In genomic region chr12:91985002-91985767, GRCh38 we compare ENCODE assay signal across 17 cellular contexts.
DNase-seq lines count a peak whose midpoint lies in the region; TF ChIP-seq lines count a peak whose summit lies in the region.
"Had no signal": no experiment of that assay in that cellular context is flagged by ENCODE, and none has a peak within 500 bp of the region (broad histone marks: within the 10 kb centered on the region; RNA-seq: fewer than 3 reads in every experiment).

No MANE protein-coding gene starts in this region.

- peaks cover 23% of the 10 kb centered on the region for H3F3A ChIP-seq in GM23248 (ENCODE audit: insufficient read depth)

- peak overlapping the region; percentile 35; the same call in 1 of the 2 replicates for H3K9ac ChIP-seq in GM23248
- H3K9ac ChIP-seq: BLaER1 treated with 17β-estradiol and CSF1 and Interleukin-3, amounts not matched to agents 10 nM and 100 nM had no signal

- no peaks in the 10 kb centered on the region for H3K36me3 Mint-ChIP-seq in mesothelial cell of epicardium
- H3K36me3 Mint-ChIP-seq: stimulated activated naive B cell treated with anti-CD40 and anti-IgM and Interleukin-4, amounts not matched to agents 10 μg/mL and 1 μg/mL and 100 μg/mL, for 72 hours; WTC11 had no signal

- H3K27ac Mint-ChIP-seq in mesothelial cell of epicardium = peak overlapping the region; percentile 58
- H3K27ac Mint-ChIP-seq: WTC11 had no signal

- H3K9me3 Mint-ChIP-seq in mesothelial cell of epicardium = no peaks in the 10 kb centered on the region
- H3K9me3 Mint-ChIP-seq: activated T-cell treated with anti-CD3 and anti-CD28 coated beads, Interleukin-2, amount 50 U/mL, for 4 hours; stimulated activated naive B cell treated with anti-CD40 and anti-IgM and Interleukin-4, amounts not matched to agents 10 μg/mL and 1 μg/mL and 100 μg/mL, for 72 hours; WTC11 had no signal

- peak overlapping the region; percentile 49 for H2AFZ ChIP-seq in GM23248

- H3K79me2 ChIP-seq in GM23248 (ENCODE audit: insufficient read depth) = no peaks in the 10 kb centered on the region

- peaks cover 50% of the 10 kb centered on the region for H3K4me1 Mint-ChIP-seq in mesothelial cell of epicardium
- H3K4me1 Mint-ChIP-seq: stimulated activated naive B cell treated with anti-CD40 and anti-IgM and Interleukin-4, amounts not matched to agents 10 μg/mL and 1 μg/mL and 100 μg/mL, for 72 hours had no signal

- peaks cover 28% of the 10 kb centered on the region for H3K4me1 ChIP-seq in GM23248 (ENCODE audit: insufficient read depth)
- H3K4me1 ChIP-seq: prostate gland had no signal

- H3K9me2 ChIP-seq in GM23248 (ENCODE audit: insufficient read depth) = no peaks in the 10 kb centered on the region

- H3K4me3 Mint-ChIP-seq in mesothelial cell of epicardium = no peak overlapping the region
- H3K4me3 Mint-ChIP-seq: activated T-cell treated with anti-CD3 and anti-CD28 coated beads, Interleukin-2, amount 50 U/mL, for 4 hours; stimulated activated naive B cell treated with anti-CD40 and anti-IgM and Interleukin-4, amounts not matched to agents 10 μg/mL and 1 μg/mL and 100 μg/mL, for 72 hours; WTC11 had no signal

- no peaks in the 10 kb centered on the region for H3K27me3 Mint-ChIP-seq in mesothelial cell of epicardium (ENCODE audit: low read depth)
- H3K27me3 Mint-ChIP-seq: stimulated activated naive B cell treated with anti-CD40 and anti-IgM and Interleukin-4, amounts not matched to agents 10 μg/mL and 1 μg/mL and 100 μg/mL, for 72 hours had no signal

- H3K4me3 ChIP-seq in GM23248 = peak overlapping the region; percentile 34; the same call in 1 of the 2 replicates
- H3K4me3 ChIP-seq in astrocyte of the spinal cord (ENCODE audit: low read depth, low read length) = no peak overlapping the region
- H3K4me3 ChIP-seq: BLaER1 treated with 17β-estradiol and CSF1 and Interleukin-3, amounts not matched to agents 10 nM and 100 nM; body of pancreas; prostate gland had no signal

- H3K27ac ChIP-seq in GM23248 = peak overlapping the region; percentile 45
- H3K27ac ChIP-seq: BLaER1 treated with 17β-estradiol and CSF1 and Interleukin-3, amounts not matched to agents 10 nM and 100 nM; body of pancreas; prostate gland had no signal

- no peaks in the 10 kb centered on the region for H3K27me3 ChIP-seq in GM23248 (replicated peaks; ENCODE audit: insufficient read depth)
- H3K27me3 ChIP-seq: BLaER1 treated with 17β-estradiol and CSF1 and Interleukin-3, amounts not matched to agents 10 nM and 100 nM; body of pancreas had no signal

- H3K9me3 ChIP-seq in GM23248 (ENCODE audit: low read depth) = no peaks in the 10 kb centered on the region
- H3K9me3 ChIP-seq: BLaER1 treated with 17β-estradiol and CSF1 and Interleukin-3, amounts not matched to agents 10 nM and 100 nM; body of pancreas; prostate gland had no signal

- H4K20me1 ChIP-seq in GM23248 (ENCODE audit: insufficient read depth) = no peaks in the 10 kb centered on the region
- H4K20me1 ChIP-seq: BLaER1 treated with 17β-estradiol and CSF1 and Interleukin-3, amounts not matched to agents 10 nM and 100 nM had no signal

- in situ Hi-C loops in GM23248 (cut with MboI) = no loop called here
- in situ Hi-C loops in astrocyte of the spinal cord (cut with HindIII; ENCODE audit: low sequenced_read_pairs) = no loop called here

- WGBS in GM23248 (ENCODE audit: low coverage in 1 of 2, low lambda C conversion rate in 2 of 2, missing lambda C conversion rate in 2 of 2), 2 experiments = 25% methylated on average over 8 of the region's 8 CpGs

- H3K36me3 ChIP-seq in GM23248 (ENCODE audit: low read depth) = no peaks in the 10 kb centered on the region
- H3K36me3 ChIP-seq: BLaER1 treated with 17β-estradiol and CSF1 and Interleukin-3, amounts not matched to agents 10 nM and 100 nM; prostate gland had no signal

- peak overlapping the region; percentile 77 for H3K4me2 ChIP-seq in GM23248 (ENCODE audit: unreplicated experiment)

- DNase-seq in AG08395 (ENCODE audit: low spot score) = peak; percentile 67
- peak; percentile 87 for DNase-seq in GM23248
- peak; percentile 61 for DNase-seq in astrocyte of the spinal cord (ENCODE audit: low read depth, low spot score)
- no peak for DNase-seq in mesothelial cell of epicardium (ENCODE audit: low spot score in 2 of 2, unreplicated experiment in 2 of 2)
- DNase-seq in NCI-H1092 (lab: John Stamatoyannopoulos, UW) = no peak
- no peak for DNase-seq in DMS153 treated with DMSO at 0.1 percent for 48 hours (lab: John Stamatoyannopoulos, UW; ENCODE audit: unreplicated experiment)
- no peak for DNase-seq in NCI-H2107 treated with DMSO at 0.1 percent for 48 hours (lab: John Stamatoyannopoulos, UW; ENCODE audit: unreplicated experiment)
- no peak for DNase-seq in T-helper 9 cell
- DNase-seq: activated T-cell treated with anti-CD3 and anti-CD28 coated beads, Interleukin-2, amount 50 U/mL, for 4 hours; body of pancreas; NCI-H1436 treated with DMSO at 0.1 percent for 48 hours; NCI-H748 treated with DMSO at 0.1 percent for 48 hours; stimulated activated CD4-positive, alpha-beta T cell treated with anti-CD3 and anti-CD28 coated beads, Interleukin-4, amount 100 ng/mL, for 1 hour; stimulated activated naive B cell treated with anti-CD40 and anti-IgM and Interleukin-4, amounts not matched to agents 10 μg/mL and 1 μg/mL and 100 μg/mL, for 72 hours had no signal

- TF ChIP-seq CTCF in astrocyte of the spinal cord (IDR thresholded peaks at IDR 0.05; ENCODE audit: low read depth, low read length) (no peak), mesothelial cell of epicardium (IDR thresholded peaks at IDR 0.05; ENCODE audit: unreplicated experiment) (no peak)

Comparison
In these comparisons a context has a peak if more than half of its experiments do, and no peak if none do; other contexts are left out.
1. DNase-seq: peak in AG08395 (single experiment), GM23248 (single experiment) and astrocyte of the spinal cord (single experiment); none in mesothelial cell of epicardium (0 of 2), NCI-H1092 (single experiment), DMS153 treated with DMSO at 0.1 percent for 48 hours (single experiment), NCI-H2107 treated with DMSO at 0.1 percent for 48 hours (single experiment) and T-helper 9 cell (single experiment).